8 cellular contexts compared by ENCODE assay signal in the genomic region with DNA sequence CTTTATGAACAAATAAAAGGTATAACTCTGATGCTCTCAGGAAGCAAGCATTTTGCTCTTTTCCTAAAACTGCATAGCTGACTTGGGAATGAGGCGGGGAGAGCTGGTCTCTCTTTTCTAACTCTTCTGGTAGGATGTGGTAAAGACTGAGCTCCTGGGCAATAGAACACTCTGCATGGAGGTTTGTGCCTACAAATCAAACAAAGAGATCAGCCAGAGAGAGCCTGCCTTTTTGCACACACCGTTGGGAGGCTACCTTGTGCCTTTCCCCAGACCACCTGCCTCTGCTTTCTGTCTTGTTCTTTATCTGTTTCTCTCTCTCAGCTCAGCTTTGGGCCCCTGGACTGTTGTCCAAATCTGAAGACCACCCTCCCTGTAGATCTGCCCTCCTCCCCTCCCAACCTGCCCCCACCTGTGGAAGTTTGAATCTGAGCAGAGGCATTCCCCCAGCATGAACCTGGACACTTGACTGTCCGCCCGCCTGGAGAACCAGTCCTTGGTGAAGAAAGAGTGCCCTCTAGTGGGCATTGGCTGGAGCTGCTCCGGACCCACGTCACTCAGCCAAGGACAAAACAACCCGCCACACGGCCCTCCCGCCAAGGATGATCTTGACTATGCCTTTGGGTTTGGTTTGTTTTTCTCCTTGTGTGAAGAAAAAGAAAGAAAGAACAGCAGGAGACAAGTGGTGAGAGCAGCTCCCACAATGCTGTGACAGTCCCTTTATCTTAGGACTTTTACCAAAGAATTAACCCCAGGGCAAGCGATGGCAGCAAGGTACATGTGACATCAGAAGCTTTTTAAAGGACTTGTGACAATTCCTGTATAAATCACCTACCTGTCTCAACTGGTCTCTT.
DNase-seq lines count a peak whose midpoint lies in the region; ATAC-seq and TF ChIP-seq lines count a peak whose summit lies in the region.

No MANE protein-coding gene starts in this region.

- H3K9ac ChIP-seq in colonic mucosa (ENCODE audit: low read depth in 2 of 2, low read length in 2 of 2), result no peak overlapping the region

- H3K27ac ChIP-seq in colonic mucosa, result no peak overlapping the region

- intact Hi-C loops in colonic mucosa (cut with DNase I), result loop anchor here (5.0 to 10.0 kb wide), 3 partner anchors 170 to 620 kb away; no protein-coding TSS in a partner anchor

- H3K36me3 ChIP-seq in BE2C (no peaks in the 10 kb centered on the region), colonic mucosa (no peaks in the 10 kb centered on the region)

- no peaks in the 10 kb centered on the region for H3K4me1 ChIP-seq in BE2C
- peaks cover 5% of the 10 kb centered on the region for H3K4me1 ChIP-seq in colonic mucosa

- H3K4me3 ChIP-seq in BE2C (ENCODE audit: low read depth, low read length) (no peak overlapping the region), colonic mucosa (no peak overlapping the region)

- H3K9me3 ChIP-seq in BE2C (no peaks in the 10 kb centered on the region), colonic mucosa (no peaks in the 10 kb centered on the region)

- ATAC-seq in GM19043 (IDR thresholded peaks at IDR 0.05; ENCODE audit: low read depth, unreplicated experiment) (peak; percentile 98), HG03280 (IDR thresholded peaks at IDR 0.05; ENCODE audit: unreplicated experiment) (peak; percentile 95), left lobe of liver (peak; percentile 100)

- TF ChIP-seq CTCF in BE2C (IDR thresholded peaks at IDR 0.05; ENCODE audit: low read depth, low read length) (peak; percentile 93), colonic mucosa (IDR thresholded peaks at IDR 0.05) (peak; percentile 90)

- peaks cover 4% of the 10 kb centered on the region; the same call in 1 of the 2 replicates for H3K27me3 ChIP-seq in BE2C
- H3K27me3 ChIP-seq in colonic mucosa, result no peaks in the 10 kb centered on the region

- peak; percentile 72 for DNase-seq in BE2C
- DNase-seq in NCI-H226, result peak; percentile 61
- peak; percentile 30 to 37 for DNase-seq in activated CD4-positive, alpha-beta T cell treated with anti-CD3 and anti-CD28 coated beads for 24 hours (ENCODE audit: low read depth in 2 of 2)
- peak; percentile 85 for DNase-seq in colonic mucosa
- DNase-seq in left lobe of liver (ENCODE audit: low spot score), result peak; percentile 80
- DNase-seq in stimulated activated CD4-positive, alpha-beta T cell treated with anti-CD3 and anti-CD28 coated beads, Interleukin-4, amount 100 ng/mL, for 24 hours, result peak; percentile 53

Comparison
In these comparisons a context has a peak if more than half of its experiments do, and no peak if none do; other contexts are left out.
1. DNase-seq: peak in every context shown above with its lines; median percentile 85 in colonic mucosa; 80 in left lobe of liver; 72 in BE2C; 61 in NCI-H226; 53 in stimulated activated CD4-positive, alpha-beta T cell treated with anti-CD3 and anti-CD28 coated beads, Interleukin-4, amount 100 ng/mL, for 24 hours; 34 in activated CD4-positive, alpha-beta T cell treated with anti-CD3 and anti-CD28 coated beads for 24 hours.